ENCODE assay signal across 20 cellular contexts in genomic region chr2:128177315-128177714, GRCh38.
DNase-seq lines count a peak whose midpoint lies in the region; ATAC-seq and TF ChIP-seq lines count a peak whose summit lies in the region.
"Had no signal": no experiment of that assay in that cellular context is flagged by ENCODE, and none has a peak within 500 bp of the region (broad histone marks: within the 10 kb centered on the region; RNA-seq: fewer than 3 reads in every experiment).

No MANE protein-coding gene starts in this region.

- no peak overlapping the region for H3K27ac ChIP-seq in esophagus squamous epithelium

- H3K4me3 ChIP-seq in esophagus squamous epithelium = no peak overlapping the region
- H3K4me3 ChIP-seq: GM12878 had no signal

- peaks cover 0 to 6% (median 0%) of the 10 kb centered on the region in 3 donors for H3K4me1 ChIP-seq in esophagus squamous epithelium
- H3K4me1 ChIP-seq: BE2C had no signal

- H3K36me3 Mint-ChIP-seq in activated T-cell treated with anti-CD3 and anti-CD28 coated beads, Interleukin-2, amount 50 U/mL, for 72 hours (ENCODE audit: insufficient read depth in 2 of 2) = peaks cover 12 to 31% of the 10 kb centered on the region in 2 donors
- peaks cover 20% of the 10 kb centered on the region for H3K36me3 Mint-ChIP-seq in T-helper 17 cell (ENCODE audit: low read depth)
- peaks cover 100% of the 10 kb centered on the region for H3K36me3 Mint-ChIP-seq in stimulated activated effector memory CD8-positive, alpha-beta T cell treated with anti-CD3 and anti-CD28 coated beads, Interleukin-12 subunit alpha, Interleukin-12 subunit beta, amount 100 ng/mL, for 72 hours

- 88 to 100% methylated on average over 1 to 3 of the region's 3 CpGs for WGBS in esophagus squamous epithelium, 2 donors

- no peak for TF ChIP-seq POLR2A in esophagus squamous epithelium (IDR thresholded peaks at IDR 0.05)

- ATAC-seq in activated T-cell treated with anti-CD3 and anti-CD28 coated beads, Interleukin-2, amount 50 U/mL, for 72 hours (replicated peaks in 1 of 2) = peak; percentile 27 to 56
- no peak for ATAC-seq in T-helper 17 cell
- no peak for ATAC-seq in stimulated activated effector memory CD8-positive, alpha-beta T cell treated with anti-CD3 and anti-CD28 coated beads, Interleukin-12 subunit alpha, Interleukin-12 subunit beta, amount 100 ng/mL, for 72 hours
- ATAC-seq: GM12878 had no signal

- peaks cover 9% of the 10 kb centered on the region for H3K4me1 Mint-ChIP-seq in activated T-cell treated with anti-CD3 and anti-CD28 coated beads, Interleukin-2, amount 50 U/mL, for 72 hours (ENCODE audit: low read depth)
- H3K4me1 Mint-ChIP-seq in T-helper 17 cell = peaks cover 6% of the 10 kb centered on the region
- H3K4me1 Mint-ChIP-seq in stimulated activated effector memory CD8-positive, alpha-beta T cell treated with anti-CD3 and anti-CD28 coated beads, Interleukin-12 subunit alpha, Interleukin-12 subunit beta, amount 100 ng/mL, for 72 hours = no peaks in the 10 kb centered on the region
- H3K4me1 Mint-ChIP-seq: CD4-positive, CD25-positive, alpha-beta regulatory T cell; CD8-positive, alpha-beta memory T cell had no signal

- H3K9me3 Mint-ChIP-seq in activated T-cell treated with anti-CD3 and anti-CD28 coated beads, Interleukin-2, amount 50 U/mL, for 72 hours = no peaks in the 10 kb centered on the region
- no peaks in the 10 kb centered on the region for H3K9me3 Mint-ChIP-seq in stimulated activated effector memory CD8-positive, alpha-beta T cell treated with anti-CD3 and anti-CD28 coated beads, Interleukin-12 subunit alpha, Interleukin-12 subunit beta, amount 100 ng/mL, for 72 hours
- H3K9me3 Mint-ChIP-seq: CD4-positive, CD25-positive, alpha-beta regulatory T cell; CD8-positive, alpha-beta memory T cell had no signal

- peaks cover 8 to 99% (median 37%) of the 10 kb centered on the region in 3 donors for H3K36me3 ChIP-seq in esophagus squamous epithelium

- DNase-seq in activated T-cell treated with anti-CD3 and anti-CD28 coated beads, Interleukin-2, amount 50 U/mL, for 72 hours = no peak
- DNase-seq in activated T-cell treated with anti-CD3 and anti-CD28 coated beads, Interleukin-2, amount 50 U/mL, for 48 hours = no peak
- DNase-seq in T-helper 17 cell (no peak), amniotic epithelial cell (ENCODE audit: low read depth) (peak; percentile 65), esophagus squamous epithelium (lab: John Stamatoyannopoulos, UW) (no peak), putamen (ENCODE audit: low spot score) (no peak)
- no peak for DNase-seq in stimulated activated effector memory CD8-positive, alpha-beta T cell treated with anti-CD3 and anti-CD28 coated beads, Interleukin-12 subunit alpha, Interleukin-12 subunit beta, amount 100 ng/mL, for 72 hours (ENCODE audit: low spot score in 2 of 2)
- DNase-seq: ACHN; BE2C; C1 segment of cervical spinal cord; CD4-positive, CD25-positive, alpha-beta regulatory T cell; CD8-positive, alpha-beta memory T cell; COR-L47; DMS 273 treated with DMSO at 0.1 percent for 48 hours; DMS53; DND-41; EL; GOT3; H7 had no signal

- H3K4me3 Mint-ChIP-seq in activated T-cell treated with anti-CD3 and anti-CD28 coated beads, Interleukin-2, amount 50 U/mL, for 72 hours = no peak overlapping the region
- no peak overlapping the region for H3K4me3 Mint-ChIP-seq in T-helper 17 cell
- no peak overlapping the region for H3K4me3 Mint-ChIP-seq in stimulated activated effector memory CD8-positive, alpha-beta T cell treated with anti-CD3 and anti-CD28 coated beads, Interleukin-12 subunit alpha, Interleukin-12 subunit beta, amount 100 ng/mL, for 72 hours
- H3K4me3 Mint-ChIP-seq: CD4-positive, CD25-positive, alpha-beta regulatory T cell; CD8-positive, alpha-beta memory T cell had no signal

- intact Hi-C loops in esophagus squamous epithelium (cut with DNase I) = no loop called here

- TF ChIP-seq CTCF in esophagus squamous epithelium (IDR thresholded peaks at IDR 0.05) = no peak

- H3K27me3 Mint-ChIP-seq in activated T-cell treated with anti-CD3 and anti-CD28 coated beads, Interleukin-2, amount 50 U/mL, for 72 hours (ENCODE audit: low read depth) = no peaks in the 10 kb centered on the region
- H3K27me3 Mint-ChIP-seq in T-helper 17 cell = no peaks in the 10 kb centered on the region
- H3K27me3 Mint-ChIP-seq: CD4-positive, CD25-positive, alpha-beta regulatory T cell had no signal

- H3K9me3 ChIP-seq in T-helper 17 cell (ENCODE audit: control insufficient read depth, low read length, poor library complexity, severe bottlenecking) = no peaks in the 10 kb centered on the region
- no peaks in the 10 kb centered on the region for H3K9me3 ChIP-seq in esophagus squamous epithelium
- H3K9me3 ChIP-seq: BE2C had no signal

- no peaks in the 10 kb centered on the region for H3K27me3 ChIP-seq in esophagus squamous epithelium
- H3K27me3 ChIP-seq: BE2C had no signal

- peak overlapping the region; percentile 28 for H3K27ac Mint-ChIP-seq in activated T-cell treated with anti-CD3 and anti-CD28 coated beads, Interleukin-2, amount 50 U/mL, for 72 hours
- peak overlapping the region; percentile 19 for H3K27ac Mint-ChIP-seq in T-helper 17 cell
- H3K27ac Mint-ChIP-seq in stimulated activated effector memory CD8-positive, alpha-beta T cell treated with anti-CD3 and anti-CD28 coated beads, Interleukin-12 subunit alpha, Interleukin-12 subunit beta, amount 100 ng/mL, for 72 hours = peak overlapping the region; percentile 41

Comparison
In these comparisons a context has a peak if more than half of its experiments do, and no peak if none do; other contexts are left out.
1. ATAC-seq: peak in activated T-cell treated with anti-CD3 and anti-CD28 coated beads, Interleukin-2, amount 50 U/mL, for 72 hours (2 of 2); none in T-helper 17 cell (single experiment) and stimulated activated effector memory CD8-positive, alpha-beta T cell treated with anti-CD3 and anti-CD28 coated beads, Interleukin-12 subunit alpha, Interleukin-12 subunit beta, amount 100 ng/mL, for 72 hours (single experiment).
2. Peak in every context shown above with its lines, with median percentiles within 50 percentile points of each other: H3K27ac Mint-ChIP-seq.